In the genomic region with DNA sequence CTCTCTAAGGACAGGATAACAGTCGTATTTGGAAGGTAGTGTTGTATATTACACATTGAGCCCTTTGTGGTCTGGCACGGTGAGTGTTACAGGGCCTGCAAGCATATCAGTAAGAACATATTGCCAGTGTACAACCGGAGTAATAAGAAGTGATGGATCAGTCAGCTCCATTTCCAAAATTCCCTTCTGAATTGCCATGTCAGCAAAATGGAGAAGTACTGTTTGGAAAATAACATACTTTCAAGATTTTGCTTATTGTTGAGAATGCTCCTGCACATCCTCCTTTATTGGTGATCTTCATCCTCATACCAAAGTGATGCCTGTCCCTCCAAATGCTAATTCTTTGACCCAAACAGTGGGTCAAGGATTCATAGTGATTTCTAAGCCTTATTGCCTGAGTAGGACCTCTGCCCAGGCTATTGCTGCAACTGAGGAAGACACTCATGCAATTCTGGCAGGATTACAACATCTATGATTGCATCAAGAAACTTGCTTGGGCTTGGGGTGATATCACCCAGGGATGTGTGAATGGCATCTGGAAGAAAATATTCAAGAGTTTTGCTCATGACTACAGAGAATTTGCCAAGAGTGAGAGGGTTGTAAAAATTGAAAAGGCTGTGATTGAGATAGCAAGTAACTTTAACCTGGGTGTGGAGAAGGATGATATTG, we compare ENCODE assay signal across 1 cellular context.
TF ChIP-seq lines count a peak whose summit lies in the region.

No MANE protein-coding gene starts in this region.

TF ChIP-seq in H1, 55 proteins besides CTCF, POLR2A, EP300 and RAD21:
- TF ChIP-seq JUND (IDR thresholded peaks at IDR 0.05; ENCODE audit: low read length), result no peak
- TF ChIP-seq MAFK (IDR thresholded peaks at IDR 0.05; ENCODE audit: low read depth, low read length), result peak; percentile 92
- TF ChIP-seq ZNF274 (IDR thresholded peaks at IDR 0.05; ENCODE audit: borderline replicate concordance, extremely low read depth, low read length), result no peak
- TF ChIP-seq NANOG (IDR thresholded peaks at IDR 0.05; ENCODE audit: insufficient read depth, low read depth, low read length, poor library complexity, severe bottlenecking), result no peak
